In the genomic region with DNA sequence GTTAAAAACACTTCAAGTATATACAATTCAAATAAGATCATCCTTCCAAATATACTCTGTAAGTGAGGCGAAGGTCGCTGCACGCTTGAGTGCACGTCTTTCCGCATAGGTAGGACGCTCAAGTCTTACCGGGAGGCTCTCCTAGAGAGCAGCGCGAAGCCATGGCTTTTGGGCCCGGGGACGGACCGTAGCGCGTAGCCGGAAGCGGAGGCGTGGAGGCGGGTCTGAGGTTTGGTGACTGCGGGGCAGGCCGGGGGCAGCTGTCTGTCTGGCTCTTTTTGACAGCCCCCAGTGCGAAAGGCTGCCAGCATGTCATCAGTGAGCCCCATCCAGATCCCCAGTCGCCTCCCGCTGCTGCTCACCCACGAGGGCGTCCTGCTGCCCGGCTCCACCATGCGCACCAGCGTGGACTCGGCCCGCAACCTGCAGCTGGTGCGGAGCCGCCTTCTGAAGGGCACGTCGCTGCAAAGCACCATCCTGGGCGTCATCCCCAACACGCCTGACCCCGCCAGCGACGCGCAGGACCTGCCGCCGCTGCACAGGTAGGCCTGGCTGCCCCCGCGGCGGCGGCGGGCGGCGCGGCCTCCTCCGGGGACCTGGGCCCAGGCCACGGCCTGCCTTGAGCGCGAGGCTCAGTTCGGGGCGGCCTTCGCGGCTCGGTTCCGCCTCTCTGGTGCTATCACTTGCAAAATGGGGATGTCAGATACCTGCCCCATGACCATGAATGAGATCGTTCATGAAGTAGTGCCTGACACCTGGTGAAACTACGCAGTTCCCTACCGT, we compare ENCODE assay signal across 1 cellular context.
A peak's percentile ranks its signal among the peaks of the same experiment; 100 is the strongest.
TF ChIP-seq lines count a peak whose summit lies in the region.

A gene with protein sequence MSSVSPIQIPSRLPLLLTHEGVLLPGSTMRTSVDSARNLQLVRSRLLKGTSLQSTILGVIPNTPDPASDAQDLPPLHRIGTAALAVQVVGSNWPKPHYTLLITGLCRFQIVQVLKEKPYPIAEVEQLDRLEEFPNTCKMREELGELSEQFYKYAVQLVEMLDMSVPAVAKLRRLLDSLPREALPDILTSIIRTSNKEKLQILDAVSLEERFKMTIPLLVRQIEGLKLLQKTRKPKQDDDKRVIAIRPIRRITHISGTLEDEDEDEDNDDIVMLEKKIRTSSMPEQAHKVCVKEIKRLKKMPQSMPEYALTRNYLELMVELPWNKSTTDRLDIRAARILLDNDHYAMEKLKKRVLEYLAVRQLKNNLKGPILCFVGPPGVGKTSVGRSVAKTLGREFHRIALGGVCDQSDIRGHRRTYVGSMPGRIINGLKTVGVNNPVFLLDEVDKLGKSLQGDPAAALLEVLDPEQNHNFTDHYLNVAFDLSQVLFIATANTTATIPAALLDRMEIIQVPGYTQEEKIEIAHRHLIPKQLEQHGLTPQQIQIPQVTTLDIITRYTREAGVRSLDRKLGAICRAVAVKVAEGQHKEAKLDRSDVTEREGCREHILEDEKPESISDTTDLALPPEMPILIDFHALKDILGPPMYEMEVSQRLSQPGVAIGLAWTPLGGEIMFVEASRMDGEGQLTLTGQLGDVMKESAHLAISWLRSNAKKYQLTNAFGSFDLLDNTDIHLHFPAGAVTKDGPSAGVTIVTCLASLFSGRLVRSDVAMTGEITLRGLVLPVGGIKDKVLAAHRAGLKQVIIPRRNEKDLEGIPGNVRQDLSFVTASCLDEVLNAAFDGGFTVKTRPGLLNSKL (plus strand): TSS at position 221 of the 783 bp plus-strand sequence. CDS start 89 bp downstream, at position 310.

TF ChIP-seq in HepG2, 621 proteins besides CTCF, POLR2A, EP300 and RAD21 (continued from another document and continues in another):
- TF ChIP-seq, protein P1, sequence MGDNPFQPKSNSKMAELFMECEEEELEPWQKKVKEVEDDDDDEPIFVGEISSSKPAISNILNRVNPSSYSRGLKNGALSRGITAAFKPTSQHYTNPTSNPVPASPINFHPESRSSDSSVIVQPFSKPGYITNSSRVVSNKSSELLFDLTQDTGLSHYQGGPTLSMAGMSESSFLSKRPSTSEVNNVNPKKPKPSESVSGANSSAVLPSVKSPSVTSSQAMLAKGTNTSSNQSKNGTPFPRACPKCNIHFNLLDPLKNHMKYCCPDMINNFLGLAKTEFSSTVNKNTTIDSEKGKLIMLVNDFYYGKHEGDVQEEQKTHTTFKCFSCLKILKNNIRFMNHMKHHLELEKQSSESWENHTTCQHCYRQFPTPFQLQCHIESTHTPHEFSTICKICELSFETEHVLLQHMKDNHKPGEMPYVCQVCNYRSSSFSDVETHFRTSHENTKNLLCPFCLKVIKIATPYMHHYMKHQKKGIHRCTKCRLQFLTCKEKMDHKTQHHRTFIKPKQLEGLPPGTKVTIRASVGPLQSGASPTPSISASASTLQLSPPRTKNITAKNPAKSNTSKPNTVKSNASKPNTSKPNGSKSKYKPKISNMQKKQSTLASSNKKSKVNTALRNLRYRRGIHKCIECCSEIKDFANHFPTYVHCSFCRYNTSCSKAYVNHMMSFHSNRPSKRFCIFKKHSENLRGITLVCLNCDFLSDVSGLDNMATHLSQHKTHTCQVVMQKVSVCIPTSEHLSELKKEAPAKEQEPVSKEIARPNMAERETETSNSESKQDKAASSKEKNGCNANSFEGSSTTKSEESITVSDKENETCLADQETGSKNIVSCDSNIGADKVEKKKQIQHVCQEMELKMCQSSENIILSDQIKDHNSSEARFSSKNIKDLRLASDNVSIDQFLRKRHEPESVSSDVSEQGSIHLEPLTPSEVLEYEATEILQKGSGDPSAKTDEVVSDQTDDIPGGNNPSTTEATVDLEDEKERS (CRISPR knock-in tag; IDR thresholded peaks at IDR 0.05): no peak
- TF ChIP-seq ZNF335 (CRISPR knock-in tag; IDR thresholded peaks at IDR 0.05) (peak; percentile 61; the same call in 1 of the 2 replicates), HDAC1 (CRISPR knock-in tag; IDR thresholded peaks at IDR 0.05) (peak; percentile 98), JUNB (CRISPR knock-in tag; IDR thresholded peaks at IDR 0.05; ENCODE audit: borderline replicate concordance) (no peak), DNMT3B (CRISPR knock-in tag; conservative IDR thresholded peaks at IDR 0.05) (peak; percentile 81; the same call in 1 of the 2 replicates), KLF11 (CRISPR knock-in tag; IDR thresholded peaks at IDR 0.05) (no peak), HOXA3 (CRISPR knock-in tag; IDR thresholded peaks at IDR 0.05) (peak; percentile 97), ZNF557 (CRISPR knock-in tag; IDR thresholded peaks at IDR 0.05) (peak; percentile 56; the same call in 1 of the 2 replicates), SRSF9 (IDR thresholded peaks at IDR 0.05; ENCODE audit: borderline replicate concordance, insufficient read depth, low read depth, low read length, poor library complexity, severe bottlenecking) (no peak), ZNF782 (CRISPR knock-in tag; IDR thresholded peaks at IDR 0.05; ENCODE audit: borderline replicate concordance) (no peak; the same call in none of the 2 replicates), MIER3 (CRISPR knock-in tag; IDR thresholded peaks at IDR 0.05; ENCODE audit: borderline replicate concordance) (peak; percentile 98), CHD4 (IDR thresholded peaks at IDR 0.05; ENCODE audit: borderline replicate concordance, low read length) (no peak), NCOA5 (CRISPR knock-in tag; IDR thresholded peaks at IDR 0.05) (no peak), TAF15 (IDR thresholded peaks at IDR 0.05; ENCODE audit: low read depth, low read length, poor library complexity, severe bottlenecking) (peak; percentile 70), ZSCAN9 (CRISPR knock-in tag; IDR thresholded peaks at IDR 0.05; ENCODE audit: borderline replicate concordance) (peak; percentile 74; the same call in 1 of the 2 replicates), ZNF883 (CRISPR knock-in tag; IDR thresholded peaks at IDR 0.05; ENCODE audit: not compliant biosample characterization) (peak; percentile 66), SRSF4 (IDR thresholded peaks at IDR 0.05; ENCODE audit: low read depth, low read length, poor library complexity, severe bottlenecking) (no peak), ZMYM2 (CRISPR knock-in tag; IDR thresholded peaks at IDR 0.05) (no peak; the same call in 1 of the 2 replicates), SSRP1 (CRISPR knock-in tag; IDR thresholded peaks at IDR 0.05) (peak; percentile 58; the same call in 1 of the 2 replicates), FOSL1 (CRISPR knock-in tag; IDR thresholded peaks at IDR 0.05; ENCODE audit: borderline replicate concordance) (no peak), IKZF4 (CRISPR knock-in tag; IDR thresholded peaks at IDR 0.05; ENCODE audit: borderline replicate concordance, low read depth, not compliant biosample characterization) (peak; percentile 95), FLYWCH1 (CRISPR knock-in tag; IDR thresholded peaks at IDR 0.05) (0 out of 2 replicates have a peak, but pooled peaks have one; percentile 55), ZNF207 (IDR thresholded peaks at IDR 0.05; ENCODE audit: borderline replicate concordance) (no peak), SIX4 (CRISPR knock-in tag; IDR thresholded peaks at IDR 0.05) (peak; percentile 49), ZNF816 (CRISPR knock-in tag; IDR thresholded peaks at IDR 0.05; ENCODE audit: borderline replicate concordance) (peak; percentile 88; the same call in 1 of the 2 replicates), POLR2AphosphoS2 (IDR thresholded peaks at IDR 0.05; ENCODE audit: low read depth, low read length) (no peak), ZNF570 (CRISPR knock-in tag; IDR thresholded peaks at IDR 0.05; ENCODE audit: borderline replicate concordance) (no peak)
- TF ChIP-seq, protein P2, sequence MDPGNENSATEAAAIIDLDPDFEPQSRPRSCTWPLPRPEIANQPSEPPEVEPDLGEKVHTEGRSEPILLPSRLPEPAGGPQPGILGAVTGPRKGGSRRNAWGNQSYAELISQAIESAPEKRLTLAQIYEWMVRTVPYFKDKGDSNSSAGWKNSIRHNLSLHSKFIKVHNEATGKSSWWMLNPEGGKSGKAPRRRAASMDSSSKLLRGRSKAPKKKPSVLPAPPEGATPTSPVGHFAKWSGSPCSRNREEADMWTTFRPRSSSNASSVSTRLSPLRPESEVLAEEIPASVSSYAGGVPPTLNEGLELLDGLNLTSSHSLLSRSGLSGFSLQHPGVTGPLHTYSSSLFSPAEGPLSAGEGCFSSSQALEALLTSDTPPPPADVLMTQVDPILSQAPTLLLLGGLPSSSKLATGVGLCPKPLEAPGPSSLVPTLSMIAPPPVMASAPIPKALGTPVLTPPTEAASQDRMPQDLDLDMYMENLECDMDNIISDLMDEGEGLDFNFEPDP (CRISPR knock-in tag; conservative IDR thresholded peaks at IDR 0.05): peak; percentile 98; the same call in 1 of the 2 replicates
- TF ChIP-seq, protein P3, sequence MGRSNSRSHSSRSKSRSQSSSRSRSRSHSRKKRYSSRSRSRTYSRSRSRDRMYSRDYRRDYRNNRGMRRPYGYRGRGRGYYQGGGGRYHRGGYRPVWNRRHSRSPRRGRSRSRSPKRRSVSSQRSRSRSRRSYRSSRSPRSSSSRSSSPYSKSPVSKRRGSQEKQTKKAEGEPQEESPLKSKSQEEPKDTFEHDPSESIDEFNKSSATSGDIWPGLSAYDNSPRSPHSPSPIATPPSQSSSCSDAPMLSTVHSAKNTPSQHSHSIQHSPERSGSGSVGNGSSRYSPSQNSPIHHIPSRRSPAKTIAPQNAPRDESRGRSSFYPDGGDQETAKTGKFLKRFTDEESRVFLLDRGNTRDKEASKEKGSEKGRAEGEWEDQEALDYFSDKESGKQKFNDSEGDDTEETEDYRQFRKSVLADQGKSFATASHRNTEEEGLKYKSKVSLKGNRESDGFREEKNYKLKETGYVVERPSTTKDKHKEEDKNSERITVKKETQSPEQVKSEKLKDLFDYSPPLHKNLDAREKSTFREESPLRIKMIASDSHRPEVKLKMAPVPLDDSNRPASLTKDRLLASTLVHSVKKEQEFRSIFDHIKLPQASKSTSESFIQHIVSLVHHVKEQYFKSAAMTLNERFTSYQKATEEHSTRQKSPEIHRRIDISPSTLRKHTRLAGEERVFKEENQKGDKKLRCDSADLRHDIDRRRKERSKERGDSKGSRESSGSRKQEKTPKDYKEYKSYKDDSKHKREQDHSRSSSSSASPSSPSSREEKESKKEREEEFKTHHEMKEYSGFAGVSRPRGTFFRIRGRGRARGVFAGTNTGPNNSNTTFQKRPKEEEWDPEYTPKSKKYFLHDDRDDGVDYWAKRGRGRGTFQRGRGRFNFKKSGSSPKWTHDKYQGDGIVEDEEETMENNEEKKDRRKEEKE (IDR thresholded peaks at IDR 0.05): no peak
- TF ChIP-seq, protein P4, sequence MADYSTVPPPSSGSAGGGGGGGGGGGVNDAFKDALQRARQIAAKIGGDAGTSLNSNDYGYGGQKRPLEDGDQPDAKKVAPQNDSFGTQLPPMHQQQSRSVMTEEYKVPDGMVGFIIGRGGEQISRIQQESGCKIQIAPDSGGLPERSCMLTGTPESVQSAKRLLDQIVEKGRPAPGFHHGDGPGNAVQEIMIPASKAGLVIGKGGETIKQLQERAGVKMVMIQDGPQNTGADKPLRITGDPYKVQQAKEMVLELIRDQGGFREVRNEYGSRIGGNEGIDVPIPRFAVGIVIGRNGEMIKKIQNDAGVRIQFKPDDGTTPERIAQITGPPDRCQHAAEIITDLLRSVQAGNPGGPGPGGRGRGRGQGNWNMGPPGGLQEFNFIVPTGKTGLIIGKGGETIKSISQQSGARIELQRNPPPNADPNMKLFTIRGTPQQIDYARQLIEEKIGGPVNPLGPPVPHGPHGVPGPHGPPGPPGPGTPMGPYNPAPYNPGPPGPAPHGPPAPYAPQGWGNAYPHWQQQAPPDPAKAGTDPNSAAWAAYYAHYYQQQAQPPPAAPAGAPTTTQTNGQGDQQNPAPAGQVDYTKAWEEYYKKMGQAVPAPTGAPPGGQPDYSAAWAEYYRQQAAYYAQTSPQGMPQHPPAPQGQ (CRISPR knock-in tag; IDR thresholded peaks at IDR 0.05; ENCODE audit: borderline replicate concordance): 0 out of 2 replicates have a peak, but pooled peaks have one; percentile 27
- TF ChIP-seq, protein P5, sequence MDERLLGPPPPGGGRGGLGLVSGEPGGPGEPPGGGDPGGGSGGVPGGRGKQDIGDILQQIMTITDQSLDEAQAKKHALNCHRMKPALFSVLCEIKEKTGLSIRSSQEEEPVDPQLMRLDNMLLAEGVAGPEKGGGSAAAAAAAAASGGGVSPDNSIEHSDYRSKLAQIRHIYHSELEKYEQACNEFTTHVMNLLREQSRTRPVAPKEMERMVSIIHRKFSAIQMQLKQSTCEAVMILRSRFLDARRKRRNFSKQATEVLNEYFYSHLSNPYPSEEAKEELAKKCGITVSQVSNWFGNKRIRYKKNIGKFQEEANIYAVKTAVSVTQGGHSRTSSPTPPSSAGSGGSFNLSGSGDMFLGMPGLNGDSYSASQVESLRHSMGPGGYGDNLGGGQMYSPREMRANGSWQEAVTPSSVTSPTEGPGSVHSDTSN (CRISPR knock-in tag; IDR thresholded peaks at IDR 0.05): 0 out of 2 replicates have a peak, but pooled peaks have one; percentile 37
- TF ChIP-seq, protein P6, sequence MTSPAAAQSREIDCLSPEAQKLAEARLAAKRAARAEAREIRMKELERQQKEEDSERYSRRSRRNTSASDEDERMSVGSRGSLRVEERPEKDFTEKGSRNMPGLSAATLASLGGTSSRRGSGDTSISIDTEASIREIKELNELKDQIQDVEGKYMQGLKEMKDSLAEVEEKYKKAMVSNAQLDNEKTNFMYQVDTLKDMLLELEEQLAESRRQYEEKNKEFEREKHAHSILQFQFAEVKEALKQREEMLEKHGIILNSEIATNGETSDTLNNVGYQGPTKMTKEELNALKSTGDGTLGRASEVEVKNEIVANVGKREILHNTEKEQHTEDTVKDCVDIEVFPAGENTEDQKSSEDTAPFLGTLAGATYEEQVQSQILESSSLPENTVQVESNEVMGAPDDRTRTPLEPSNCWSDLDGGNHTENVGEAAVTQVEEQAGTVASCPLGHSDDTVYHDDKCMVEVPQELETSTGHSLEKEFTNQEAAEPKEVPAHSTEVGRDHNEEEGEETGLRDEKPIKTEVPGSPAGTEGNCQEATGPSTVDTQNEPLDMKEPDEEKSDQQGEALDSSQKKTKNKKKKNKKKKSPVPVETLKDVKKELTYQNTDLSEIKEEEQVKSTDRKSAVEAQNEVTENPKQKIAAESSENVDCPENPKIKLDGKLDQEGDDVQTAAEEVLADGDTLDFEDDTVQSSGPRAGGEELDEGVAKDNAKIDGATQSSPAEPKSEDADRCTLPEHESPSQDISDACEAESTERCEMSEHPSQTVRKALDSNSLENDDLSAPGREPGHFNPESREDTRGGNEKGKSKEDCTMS (CRISPR knock-in tag; conservative IDR thresholded peaks at IDR 0.05): no peak
- TF ChIP-seq, protein P7, sequence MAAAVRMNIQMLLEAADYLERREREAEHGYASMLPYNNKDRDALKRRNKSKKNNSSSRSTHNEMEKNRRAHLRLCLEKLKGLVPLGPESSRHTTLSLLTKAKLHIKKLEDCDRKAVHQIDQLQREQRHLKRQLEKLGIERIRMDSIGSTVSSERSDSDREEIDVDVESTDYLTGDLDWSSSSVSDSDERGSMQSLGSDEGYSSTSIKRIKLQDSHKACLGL (CRISPR knock-in tag; IDR thresholded peaks at IDR 0.05): peak; percentile 96
- TF ChIP-seq, protein P8, sequence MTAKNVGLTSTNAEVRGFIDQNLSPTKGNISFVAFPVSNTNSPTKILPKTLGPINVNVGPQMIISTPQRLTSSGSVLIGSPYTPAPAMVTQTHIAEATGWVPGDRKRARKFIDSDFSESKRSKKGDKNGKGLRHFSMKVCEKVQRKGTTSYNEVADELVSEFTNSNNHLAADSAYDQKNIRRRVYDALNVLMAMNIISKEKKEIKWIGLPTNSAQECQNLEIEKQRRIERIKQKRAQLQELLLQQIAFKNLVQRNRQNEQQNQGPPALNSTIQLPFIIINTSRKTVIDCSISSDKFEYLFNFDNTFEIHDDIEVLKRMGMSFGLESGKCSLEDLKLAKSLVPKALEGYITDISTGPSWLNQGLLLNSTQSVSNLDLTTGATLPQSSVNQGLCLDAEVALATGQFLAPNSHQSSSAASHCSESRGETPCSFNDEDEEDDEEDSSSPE (CRISPR knock-in tag; IDR thresholded peaks at IDR 0.05): peak; percentile 69
- TF ChIP-seq, protein P9, sequence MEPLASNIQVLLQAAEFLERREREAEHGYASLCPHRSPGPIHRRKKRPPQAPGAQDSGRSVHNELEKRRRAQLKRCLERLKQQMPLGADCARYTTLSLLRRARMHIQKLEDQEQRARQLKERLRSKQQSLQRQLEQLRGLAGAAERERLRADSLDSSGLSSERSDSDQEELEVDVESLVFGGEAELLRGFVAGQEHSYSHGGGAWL (CRISPR knock-in tag; IDR thresholded peaks at IDR 0.05): peak; percentile 89
